ENCODE assay signal across 25 cellular contexts in the genomic region with DNA sequence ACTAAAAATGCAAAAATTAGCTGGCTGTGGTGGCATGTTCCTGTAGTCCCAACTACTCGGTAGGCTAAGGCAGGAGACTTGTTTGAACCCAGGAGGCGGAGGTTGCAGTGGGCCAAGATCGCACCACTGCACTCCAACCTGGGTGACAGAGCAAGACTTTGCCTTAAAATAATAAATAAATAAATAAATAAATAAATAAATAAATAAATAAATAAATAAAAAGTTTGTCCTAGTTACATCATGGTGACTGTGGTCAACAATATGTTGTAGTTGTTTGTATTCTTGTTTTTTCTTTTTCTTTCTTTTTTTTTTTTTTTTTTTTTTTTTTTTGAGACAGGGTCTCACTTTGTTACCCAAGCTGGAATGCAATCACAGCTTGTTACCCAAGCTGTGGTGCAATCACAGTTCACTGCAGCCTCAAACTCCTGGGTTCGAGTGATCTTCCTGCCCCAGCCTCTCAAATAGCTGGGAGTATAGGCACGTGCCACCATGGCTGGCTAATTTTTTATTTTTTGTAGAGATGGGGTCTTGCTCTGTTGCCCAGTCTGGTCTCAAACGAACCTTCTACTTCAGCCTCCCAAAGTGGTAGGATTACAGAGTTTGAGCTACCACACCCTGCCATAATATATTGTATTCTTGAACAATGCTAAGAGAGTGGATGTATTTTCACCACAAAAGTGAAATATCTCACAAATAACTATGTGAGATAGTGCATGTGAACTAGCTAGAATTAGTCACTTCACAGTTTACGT.
"Had no signal": no experiment of that assay in that cellular context is flagged by ENCODE, and none has a peak within 500 bp of the region (broad histone marks: within the 10 kb centered on the region; RNA-seq: fewer than 3 reads in every experiment).

No MANE protein-coding gene starts in this region.

- H3K4me1 ChIP-seq: esophagus muscularis mucosa, foreskin keratinocyte, gastrocnemius medialis had no signal

- ATAC-seq: activated naive CD4-positive, alpha-beta T cell treated with anti-CD3 and anti-CD28 coated beads, Interleukin-2, amount 50 U/mL, for 72 hours; activated T-cell treated with anti-CD3 and anti-CD28 coated beads, Interleukin-2, amount 50 U/mL, for 72 hours; effector memory CD8-positive, alpha-beta T cell; foreskin keratinocyte; gastrocnemius medialis had no signal

- H3K27me3 ChIP-seq: brain microvascular endothelial cell, esophagus muscularis mucosa, foreskin keratinocyte, gastrocnemius medialis had no signal

- H3K27ac ChIP-seq: brain microvascular endothelial cell, coronary artery, esophagus muscularis mucosa, foreskin keratinocyte, gastrocnemius medialis had no signal

- H3K9me3 ChIP-seq: esophagus muscularis mucosa, gastrocnemius medialis had no signal

- H3K4me3 ChIP-seq: coronary artery, esophagus muscularis mucosa, gastrocnemius medialis had no signal

- DNase-seq: activated CD4-positive, alpha-beta memory T cell treated with anti-CD3 and anti-CD28 coated beads, Interleukin-2, amount 10 ng/mL, durations not matched to agents 7 days and 5 days; activated CD4-positive, alpha-beta T cell treated with anti-CD3 and anti-CD28 coated beads for 1 hour; activated CD4-positive, alpha-beta T cell treated with anti-CD3 and anti-CD28 coated beads for 4 hours; activated CD4-positive, alpha-beta T cell treated with anti-CD3 and anti-CD28 coated beads, Interleukin-2, amount 10 ng/mL, durations not matched to agents 7 days and 5 days; activated CD4-positive, alpha-beta T cell treated with anti-CD3 and anti-CD28 coated beads, Interleukin-2, amount 50 U/mL, for 4 hours; activated CD8-positive, alpha-beta memory T cell treated with anti-CD3 and anti-CD28 coated beads, Interleukin-2, amount 50 U/mL, for 48 hours; activated gamma-delta T cell; activated naive CD4-positive, alpha-beta T cell; activated naive CD4-positive, alpha-beta T cell treated with anti-CD3 and anti-CD28 coated beads, Interleukin-2, amount 10 ng/mL, durations not matched to agents 7 days and 5 days; activated naive CD8-positive, alpha-beta T cell treated with anti-CD3 and anti-CD28 coated beads, Interleukin-2, amount 10 ng/mL, durations not matched to agents 7 days and 5 days; activated T-cell treated with anti-CD3 and anti-CD28 coated beads for 4 hours; activated T-cell treated with anti-CD3 and anti-CD28 coated beads, Interleukin-2, amount 50 U/mL, for 24 hours; activated T-cell treated with anti-CD3 and anti-CD28 coated beads, Interleukin-2, amount 50 U/mL, for 72 hours; anterior cingulate cortex; brain microvascular endothelial cell; effector CD4-positive, alpha-beta T cell; effector memory CD8-positive, alpha-beta T cell; erythroblast; foreskin keratinocyte; gastrocnemius medialis; glutamatergic neuron; T-helper 2 cell had no signal

- H3K36me3 ChIP-seq: brain microvascular endothelial cell had no signal
